ENCODE assay signal across 36 cellular contexts in the genomic region with DNA sequence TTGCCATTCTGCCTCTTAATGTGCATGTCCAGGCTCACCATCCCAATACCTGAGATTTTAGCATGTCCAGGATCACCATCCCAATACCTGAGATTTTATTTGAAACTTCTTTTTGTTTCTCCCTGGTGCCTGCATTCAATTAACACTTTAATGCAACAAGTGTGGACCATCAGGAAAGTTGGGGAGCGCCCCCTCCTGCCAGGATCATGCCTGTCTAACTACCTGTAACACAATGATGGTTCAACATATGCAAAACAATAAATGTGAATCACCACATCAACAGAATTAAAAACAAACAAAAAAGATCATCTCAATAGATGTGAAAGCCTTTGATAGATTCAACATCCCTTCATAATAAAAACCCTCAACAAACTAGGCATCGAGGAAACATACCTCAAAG.
"Had no signal": no experiment of that assay in that cellular context is flagged by ENCODE, and none has a peak within 500 bp of the region (broad histone marks: within the 10 kb centered on the region; RNA-seq: fewer than 3 reads in every experiment).

No MANE protein-coding gene starts in this region.

- H3K9me3 Mint-ChIP-seq: activated CD4-positive, alpha-beta memory T cell treated with anti-CD3 and anti-CD28 coated beads for 36 hours; activated CD4-positive, alpha-beta T cell treated with anti-CD3 and anti-CD28 coated beads, Interleukin-2, amount 10 ng/mL, durations not matched to agents 24 days and 14 days; activated naive CD4-positive, alpha-beta T cell treated with anti-CD3 and anti-CD28 coated beads, Interleukin-2, amount 50 U/mL, for 24 hours; activated naive CD8-positive, alpha-beta T cell treated with anti-CD3 and anti-CD28 coated beads, Interleukin-2, amount 50 U/mL, for 24 hours; activated T-helper 1 cell treated with anti-CD3 and anti-CD28 coated beads, Interleukin-12 subunit alpha, Interleukin-12 subunit beta, Interleukin-2, Interleukin-4 antibody, amounts not matched to agents 30 ng/mL and 10 ng/mL and 1 ng/mL, durations not matched to agents 14 hours and 24 hours and 36 hours; activated T-helper 2 cell treated with anti-CD3 and anti-CD28 coated beads, Interferon-gamma antibody, Interleukin-2, Interleukin-4, amounts not matched to agents 10 μg/mL and 5 μg/mL and 100 μg/mL, durations not matched to agents 14 hours and 24 hours and 36 hours; T-helper 2 cell treated with Interferon-gamma antibody and Interleukin-4, amounts not matched to agents 5 μg/mL and 100 μg/mL, for 36 hours had no signal

- H3K27ac ChIP-seq: adrenal gland, breast epithelium, cardiac muscle cell, colonic mucosa, esophagus squamous epithelium, WERI-Rb-1 had no signal

- DNase-seq: activated CD4-positive, alpha-beta memory T cell treated with anti-CD3 and anti-CD28 coated beads for 36 hours; activated CD4-positive, alpha-beta T cell treated with anti-CD3 and anti-CD28 coated beads for 36 hours; activated CD4-positive, alpha-beta T cell treated with anti-CD3 and anti-CD28 coated beads, Interleukin-2, amount 10 ng/mL, durations not matched to agents 24 days and 14 days; activated CD4-positive, CD25-positive, alpha-beta regulatory T cell; activated CD4-positive, CD25-positive, alpha-beta regulatory T cell treated with anti-CD3 and anti-CD28 coated beads, Interleukin-2, amount 50 U/mL, for 72 hours; activated CD8-positive, alpha-beta memory T cell treated with anti-CD3 and anti-CD28 coated beads, Interleukin-2, amount 10 ng/mL, durations not matched to agents 7 days and 5 days; activated CD8-positive, alpha-beta memory T cell treated with anti-CD3 and anti-CD28 coated beads, Interleukin-2, amount 50 U/mL, for 4 hours; activated CD8-positive, alpha-beta T cell treated with anti-CD3 and anti-CD28 coated beads, Interleukin-2, amount 10 ng/mL, durations not matched to agents 7 days and 5 days; activated effector memory CD4-positive, alpha-beta T cell treated with anti-CD3 and anti-CD28 coated beads, Interleukin-2, amount 50 U/mL, for 16 hours; activated naive CD4-positive, alpha-beta T cell treated with anti-CD3 and anti-CD28 coated beads for 36 hours; activated naive CD8-positive, alpha-beta T cell treated with anti-CD3 and anti-CD28 coated beads for 36 hours; activated naive CD8-positive, alpha-beta T cell treated with anti-CD3 and anti-CD28 coated beads, Interleukin-2, amount 50 U/mL, for 24 hours; activated T-cell treated with anti-CD3 and anti-CD28 coated beads, Interleukin-2, amount 50 U/mL, for 1 hour; activated T-cell treated with anti-CD3 and anti-CD28 coated beads, Interleukin-2, amount 50 U/mL, for 48 hours; adrenal gland; amygdala; aorta; central memory CD4-positive, alpha-beta T cell; cerebellar nuclear complex; colonic mucosa; effector memory CD4-positive, alpha-beta T cell; erythroblast; esophagus squamous epithelium; foreskin melanocyte; head of caudate nucleus; T-helper 1 cell; T-helper 17 cell; T1000; WERI-Rb-1 had no signal

- ATAC-seq: activated CD4-positive, alpha-beta T cell treated with anti-CD3 and anti-CD28 coated beads for 36 hours; activated CD8-positive, alpha-beta memory T cell treated with anti-CD3 and anti-CD28 coated beads, Interleukin-2, amount 10 ng/mL, durations not matched to agents 7 days and 5 days; activated CD8-positive, alpha-beta T cell treated with anti-CD3 and anti-CD28 coated beads, Interleukin-2, amount 10 ng/mL, durations not matched to agents 7 days and 5 days; activated naive CD8-positive, alpha-beta T cell treated with anti-CD3 and anti-CD28 coated beads, Interleukin-2, amount 50 U/mL, for 24 hours; T-helper 17 cell had no signal

- H3K4me1 Mint-ChIP-seq: activated CD4-positive, alpha-beta T cell treated with anti-CD3 and anti-CD28 coated beads for 36 hours; activated CD4-positive, alpha-beta T cell treated with anti-CD3 and anti-CD28 coated beads, Interleukin-2, amount 10 ng/mL, durations not matched to agents 24 days and 14 days; activated CD8-positive, alpha-beta memory T cell treated with anti-CD3 and anti-CD28 coated beads, Interleukin-2, amount 10 ng/mL, durations not matched to agents 7 days and 5 days; activated naive CD4-positive, alpha-beta T cell treated with anti-CD3 and anti-CD28 coated beads, Interleukin-2, amount 50 U/mL, for 24 hours; activated naive CD8-positive, alpha-beta T cell treated with anti-CD3 and anti-CD28 coated beads for 36 hours; activated naive CD8-positive, alpha-beta T cell treated with anti-CD3 and anti-CD28 coated beads, Interleukin-2, amount 50 U/mL, for 24 hours; brain; T-helper 17 cell had no signal

- H3K4me3 ChIP-seq: adrenal gland, breast epithelium, cardiac muscle cell, colonic mucosa, esophagus squamous epithelium had no signal

- H3K27me3 Mint-ChIP-seq: activated CD4-positive, alpha-beta memory T cell treated with anti-CD3 and anti-CD28 coated beads for 36 hours; activated CD4-positive, alpha-beta T cell treated with anti-CD3 and anti-CD28 coated beads for 36 hours; activated CD4-positive, alpha-beta T cell treated with anti-CD3 and anti-CD28 coated beads, Interleukin-2, amount 10 ng/mL, durations not matched to agents 24 days and 14 days; activated CD8-positive, alpha-beta memory T cell treated with anti-CD3 and anti-CD28 coated beads, Interleukin-2, amount 10 ng/mL, durations not matched to agents 7 days and 5 days; activated naive CD4-positive, alpha-beta T cell treated with anti-CD3 and anti-CD28 coated beads, Interleukin-2, amount 50 U/mL, for 24 hours; activated naive CD8-positive, alpha-beta T cell treated with anti-CD3 and anti-CD28 coated beads for 36 hours; activated naive CD8-positive, alpha-beta T cell treated with anti-CD3 and anti-CD28 coated beads, Interleukin-2, amount 50 U/mL, for 24 hours; brain; T-helper 17 cell had no signal

- H3K4me1 ChIP-seq: adrenal gland, breast epithelium, colonic mucosa, esophagus squamous epithelium had no signal

- H3K27me3 ChIP-seq: cardiac muscle cell, colonic mucosa, esophagus squamous epithelium had no signal

- H3K36me3 ChIP-seq: adrenal gland, breast epithelium, cardiac muscle cell, colonic mucosa, esophagus squamous epithelium, WERI-Rb-1 had no signal

- H3K9me3 ChIP-seq: adrenal gland, colonic mucosa, esophagus squamous epithelium had no signal

- H3K36me3 Mint-ChIP-seq: activated CD4-positive, alpha-beta memory T cell treated with anti-CD3 and anti-CD28 coated beads for 36 hours; activated CD8-positive, alpha-beta memory T cell treated with anti-CD3 and anti-CD28 coated beads, Interleukin-2, amount 10 ng/mL, durations not matched to agents 7 days and 5 days; activated naive CD4-positive, alpha-beta T cell treated with anti-CD3 and anti-CD28 coated beads, Interleukin-2, amount 50 U/mL, for 24 hours; activated naive CD8-positive, alpha-beta T cell treated with anti-CD3 and anti-CD28 coated beads for 36 hours; brain had no signal

- H3K4me3 Mint-ChIP-seq: activated CD4-positive, alpha-beta memory T cell treated with anti-CD3 and anti-CD28 coated beads for 36 hours; activated CD4-positive, alpha-beta T cell treated with anti-CD3 and anti-CD28 coated beads for 36 hours; activated CD4-positive, alpha-beta T cell treated with anti-CD3 and anti-CD28 coated beads, Interleukin-2, amount 10 ng/mL, durations not matched to agents 24 days and 14 days; activated CD8-positive, alpha-beta memory T cell treated with anti-CD3 and anti-CD28 coated beads, Interleukin-2, amount 10 ng/mL, durations not matched to agents 7 days and 5 days; activated CD8-positive, alpha-beta T cell treated with anti-CD3 and anti-CD28 coated beads, Interleukin-2, amount 10 ng/mL, durations not matched to agents 7 days and 5 days; activated naive CD4-positive, alpha-beta T cell treated with anti-CD3 and anti-CD28 coated beads for 36 hours; activated naive CD4-positive, alpha-beta T cell treated with anti-CD3 and anti-CD28 coated beads, Interleukin-2, amount 50 U/mL, for 24 hours; activated naive CD8-positive, alpha-beta T cell treated with anti-CD3 and anti-CD28 coated beads for 36 hours; activated naive CD8-positive, alpha-beta T cell treated with anti-CD3 and anti-CD28 coated beads, Interleukin-2, amount 50 U/mL, for 24 hours; activated T-helper 1 cell treated with anti-CD3 and anti-CD28 coated beads, Interleukin-12 subunit alpha, Interleukin-12 subunit beta, Interleukin-2, Interleukin-4 antibody, amounts not matched to agents 30 ng/mL and 10 ng/mL and 1 ng/mL, durations not matched to agents 14 hours and 24 hours and 36 hours; brain; T-helper 17 cell; T-helper 2 cell treated with Interferon-gamma antibody and Interleukin-4, amounts not matched to agents 5 μg/mL and 100 μg/mL, for 36 hours had no signal

- H3K27ac Mint-ChIP-seq: activated CD4-positive, alpha-beta memory T cell treated with anti-CD3 and anti-CD28 coated beads for 36 hours; activated CD4-positive, alpha-beta T cell treated with anti-CD3 and anti-CD28 coated beads for 36 hours; activated CD4-positive, alpha-beta T cell treated with anti-CD3 and anti-CD28 coated beads, Interleukin-2, amount 10 ng/mL, durations not matched to agents 24 days and 14 days; activated CD8-positive, alpha-beta memory T cell treated with anti-CD3 and anti-CD28 coated beads, Interleukin-2, amount 10 ng/mL, durations not matched to agents 7 days and 5 days; activated CD8-positive, alpha-beta T cell treated with anti-CD3 and anti-CD28 coated beads, Interleukin-2, amount 10 ng/mL, durations not matched to agents 7 days and 5 days; activated naive CD4-positive, alpha-beta T cell treated with anti-CD3 and anti-CD28 coated beads for 36 hours; activated naive CD4-positive, alpha-beta T cell treated with anti-CD3 and anti-CD28 coated beads, Interleukin-2, amount 50 U/mL, for 24 hours; activated naive CD8-positive, alpha-beta T cell treated with anti-CD3 and anti-CD28 coated beads for 36 hours; activated naive CD8-positive, alpha-beta T cell treated with anti-CD3 and anti-CD28 coated beads, Interleukin-2, amount 50 U/mL, for 24 hours; activated T-helper 1 cell treated with anti-CD3 and anti-CD28 coated beads, Interleukin-12 subunit alpha, Interleukin-12 subunit beta, Interleukin-2, Interleukin-4 antibody, amounts not matched to agents 30 ng/mL and 10 ng/mL and 1 ng/mL, durations not matched to agents 14 hours and 24 hours and 36 hours; activated T-helper 2 cell treated with anti-CD3 and anti-CD28 coated beads, Interferon-gamma antibody, Interleukin-2, Interleukin-4, amounts not matched to agents 10 μg/mL and 5 μg/mL and 100 μg/mL, durations not matched to agents 14 hours and 24 hours and 36 hours; brain; T-helper 17 cell; T-helper 2 cell treated with Interferon-gamma antibody and Interleukin-4, amounts not matched to agents 5 μg/mL and 100 μg/mL, for 36 hours had no signal
